Comparison of ENCODE assay signal across 8 cellular contexts in genomic region chr3:15063656-15064286, GRCh38. TPM values are rescaled to one million over a fixed set of nuclear protein-coding genes. Genes with fewer than 3 reads are reported as not detected.
DNase-seq lines count a peak whose midpoint lies in the region; ATAC-seq, FAIRE-seq and TF ChIP-seq lines count a peak whose summit lies in the region.

No MANE protein-coding gene starts in this region.

- no peak overlapping the region for H2BK120ac ChIP-seq in mesendoderm (ENCODE audit: low read depth, low read length)

- TF ChIP-seq CTCF in bronchial epithelial cell (IDR thresholded peaks at IDR 0.05; ENCODE audit: insufficient read depth, low read length, severe bottlenecking) = no peak
- TF ChIP-seq CTCF in vagina (IDR thresholded peaks at IDR 0.05) = no peak

- H3K36me3 ChIP-seq in bronchial epithelial cell (ENCODE audit: control insufficient read depth, insufficient read depth, low read length) (peaks cover 5% of the 10 kb centered on the region), mesendoderm (ENCODE audit: control insufficient read depth, insufficient read depth, low read length) (no peaks in the 10 kb centered on the region), vagina (no peaks in the 10 kb centered on the region)

- H3K27ac ChIP-seq in mesendoderm (ENCODE audit: low read depth, low read length) = no peak overlapping the region
- H3K27ac ChIP-seq in vagina = peak overlapping the region; percentile 80

- no peak overlapping the region for H2BK5ac ChIP-seq in mesendoderm (ENCODE audit: low read length)

- no peak overlapping the region for H3K18ac ChIP-seq in mesendoderm (ENCODE audit: low read length)

- no CpG with 5 or more reads among the region's 13 CpGs for WGBS in mesendoderm (ENCODE audit: extremely low coverage, insufficient coverage, low lambda C conversion rate)

- no peak overlapping the region for H2BK15ac ChIP-seq in mesendoderm (replicated peaks; ENCODE audit: low read depth)

- no peaks in the 10 kb centered on the region for H3K27me3 Mint-ChIP-seq in activated naive CD4-positive, alpha-beta T cell treated with anti-CD3 and anti-CD28 coated beads, Interleukin-2, amount 50 U/mL, for 24 hours

- H4K8ac ChIP-seq in mesendoderm (ENCODE audit: low read depth, low read length) = no peak overlapping the region

- H3K56ac ChIP-seq in mesendoderm (ENCODE audit: low read length) = peak overlapping the region; percentile 98

- peak overlapping the region; percentile 94 for H3K9ac ChIP-seq in mesendoderm (ENCODE audit: low read length)

- H3K79me2 ChIP-seq in mesendoderm (ENCODE audit: control insufficient read depth, insufficient read depth, low read length) = peaks cover 20% of the 10 kb centered on the region

- H3K4me1 Mint-ChIP-seq in activated naive CD4-positive, alpha-beta T cell treated with anti-CD3 and anti-CD28 coated beads, Interleukin-2, amount 50 U/mL, for 24 hours = peaks cover 34% of the 10 kb centered on the region

- H3K4me1 ChIP-seq in mesendoderm (ENCODE audit: control insufficient read depth, low read depth, low read length) (peaks cover 5% of the 10 kb centered on the region), vagina (peaks cover 16% of the 10 kb centered on the region)

- DNase-seq in activated naive CD4-positive, alpha-beta T cell treated with Interleukin-2 at 50 U/mL for 16 hours = no peak
- no peak for DNase-seq in bronchial epithelial cell (ENCODE audit: low read depth)
- no peak for DNase-seq in mesendoderm
- no peak for DNase-seq in vagina (ENCODE audit: extremely low spot score in 2 of 2)
- no peak for DNase-seq in hippocampal formation (lab: John Stamatoyannopoulos, UW)

- no peak overlapping the region for H2AK5ac ChIP-seq in mesendoderm (ENCODE audit: low read length)

- H3K4me2 ChIP-seq in mesendoderm (ENCODE audit: low read length) = peak overlapping the region; percentile 79

- H3K9me3 ChIP-seq in vagina = no peaks in the 10 kb centered on the region

- peak overlapping the region; percentile 66 for H3K23ac ChIP-seq in mesendoderm (ENCODE audit: low read length)

- H3K9me3 Mint-ChIP-seq in activated naive CD4-positive, alpha-beta T cell treated with anti-CD3 and anti-CD28 coated beads, Interleukin-2, amount 50 U/mL, for 24 hours = no peaks in the 10 kb centered on the region

- H3K27me3 ChIP-seq in bronchial epithelial cell (ENCODE audit: control insufficient read depth, insufficient read depth, low read length) (no peaks in the 10 kb centered on the region), mesendoderm (ENCODE audit: insufficient read depth, low read length, poor library complexity) (no peaks in the 10 kb centered on the region), vagina (no peaks in the 10 kb centered on the region)

- H3K79me1 ChIP-seq in mesendoderm (ENCODE audit: low read length) = peaks cover 17% of the 10 kb centered on the region

- H3K4me3 ChIP-seq in bronchial epithelial cell (ENCODE audit: low read depth, low read length) (peak overlapping the region; percentile 97), mesendoderm (ENCODE audit: low read length) (peak overlapping the region; percentile 83), vagina (peak overlapping the region; percentile 79 to 82)

- H3K27ac Mint-ChIP-seq in activated naive CD4-positive, alpha-beta T cell treated with anti-CD3 and anti-CD28 coated beads, Interleukin-2, amount 50 U/mL, for 24 hours = peak overlapping the region; percentile 95

- ATAC-seq in GM21526 (IDR thresholded peaks at IDR 0.05; ENCODE audit: low FRiP score, unreplicated experiment) (no peak), GM21529 (IDR thresholded peaks at IDR 0.05; ENCODE audit: unreplicated experiment) (no peak)

- no peak overlapping the region for H4K5ac ChIP-seq in mesendoderm (ENCODE audit: low read length)

- intact Hi-C loops in vagina (cut with DNase I) = no loop called here

- no peak overlapping the region for H3K4ac ChIP-seq in mesendoderm (ENCODE audit: low read depth, low read length)

- H3K36me3 Mint-ChIP-seq in activated naive CD4-positive, alpha-beta T cell treated with anti-CD3 and anti-CD28 coated beads, Interleukin-2, amount 50 U/mL, for 24 hours = peaks cover 9% of the 10 kb centered on the region

- TF ChIP-seq POLR2A in vagina (IDR thresholded peaks at IDR 0.05) = no peak

- FAIRE-seq in bronchial epithelial cell (lab: Jason Lieb, UNC) = no peak

- peak overlapping the region; percentile 96 for H3K4me3 Mint-ChIP-seq in activated naive CD4-positive, alpha-beta T cell treated with anti-CD3 and anti-CD28 coated beads, Interleukin-2, amount 50 U/mL, for 24 hours

RNA-seq across cellular contexts. Expression of gene MRPS25, which starts 1.3 kb away (rescaled TPM):
- total RNA-seq in bronchial epithelial cell (11.1 and 19.3 TPM in 2 replicates), vagina (27.0 TPM)
- 28.8 TPM for polyA plus RNA-seq in mesendoderm (2013, experiment 1 of 2)
- polyA plus RNA-seq in mesendoderm (2013, experiment 2 of 2) = 27.1 TPM

RNA-seq across cellular contexts. Expression of gene RBSN, which starts 35.2 kb away (rescaled TPM):
- total RNA-seq in bronchial epithelial cell (31.5 and 32.9 TPM in 2 replicates), vagina (19.2 TPM)
- 11.2 TPM for polyA plus RNA-seq in mesendoderm (2013, experiment 1 of 2)
- 10.6 TPM for polyA plus RNA-seq in mesendoderm (2013, experiment 2 of 2)
